1 cellular context compared by ENCODE assay signal in the genomic region with DNA sequence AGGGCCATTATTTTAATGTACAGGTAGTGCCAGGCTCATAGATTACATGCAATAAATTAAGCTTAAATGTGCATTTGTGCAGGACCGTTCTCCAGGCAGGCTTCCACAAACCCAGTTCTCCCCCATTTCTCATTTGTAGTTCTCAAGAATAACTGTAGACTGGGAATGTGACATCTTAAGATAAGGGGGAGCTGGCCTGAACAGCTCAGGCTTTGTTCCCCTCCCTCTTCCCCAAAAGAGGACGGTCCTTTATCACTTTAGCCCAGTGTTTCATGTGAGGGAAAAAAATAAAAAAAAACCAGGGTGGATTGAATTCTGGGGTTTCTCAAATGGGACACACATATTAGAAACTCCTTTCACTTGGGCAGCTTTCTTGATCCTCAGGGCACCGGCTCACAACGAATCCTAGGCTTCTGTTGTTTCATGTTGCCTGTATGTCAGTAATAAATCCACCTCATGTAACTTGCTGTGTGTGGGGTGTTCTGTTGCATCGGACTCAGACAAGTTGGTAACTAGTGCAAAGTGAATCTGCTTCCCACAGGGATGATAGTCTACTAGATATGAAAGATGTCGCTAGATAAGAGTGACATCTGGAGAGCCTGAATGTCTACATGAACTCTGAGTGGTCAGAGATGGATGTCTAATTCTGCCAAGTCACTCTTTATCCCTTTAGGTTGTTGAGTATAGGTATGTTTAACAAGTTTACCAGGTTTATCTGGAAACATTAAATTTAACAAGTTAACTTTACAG.
TF ChIP-seq lines count a peak whose summit lies in the region.

No MANE protein-coding gene starts in this region.

TF ChIP-seq in K562, 482 proteins besides CTCF, POLR2A, EP300 and RAD21 (continued from another document):
- TF ChIP-seq, protein P1, sequence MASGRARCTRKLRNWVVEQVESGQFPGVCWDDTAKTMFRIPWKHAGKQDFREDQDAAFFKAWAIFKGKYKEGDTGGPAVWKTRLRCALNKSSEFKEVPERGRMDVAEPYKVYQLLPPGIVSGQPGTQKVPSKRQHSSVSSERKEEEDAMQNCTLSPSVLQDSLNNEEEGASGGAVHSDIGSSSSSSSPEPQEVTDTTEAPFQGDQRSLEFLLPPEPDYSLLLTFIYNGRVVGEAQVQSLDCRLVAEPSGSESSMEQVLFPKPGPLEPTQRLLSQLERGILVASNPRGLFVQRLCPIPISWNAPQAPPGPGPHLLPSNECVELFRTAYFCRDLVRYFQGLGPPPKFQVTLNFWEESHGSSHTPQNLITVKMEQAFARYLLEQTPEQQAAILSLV (tag; IDR thresholded peaks at IDR 0.05), result no peak
- TF ChIP-seq, protein P2, sequence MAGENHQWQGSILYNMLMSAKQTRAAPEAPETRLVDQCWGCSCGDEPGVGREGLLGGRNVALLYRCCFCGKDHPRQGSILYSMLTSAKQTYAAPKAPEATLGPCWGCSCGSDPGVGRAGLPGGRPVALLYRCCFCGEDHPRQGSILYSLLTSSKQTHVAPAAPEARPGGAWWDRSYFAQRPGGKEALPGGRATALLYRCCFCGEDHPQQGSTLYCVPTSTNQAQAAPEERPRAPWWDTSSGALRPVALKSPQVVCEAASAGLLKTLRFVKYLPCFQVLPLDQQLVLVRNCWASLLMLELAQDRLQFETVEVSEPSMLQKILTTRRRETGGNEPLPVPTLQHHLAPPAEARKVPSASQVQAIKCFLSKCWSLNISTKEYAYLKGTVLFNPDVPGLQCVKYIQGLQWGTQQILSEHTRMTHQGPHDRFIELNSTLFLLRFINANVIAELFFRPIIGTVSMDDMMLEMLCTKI (IDR thresholded peaks at IDR 0.05; ENCODE audit: partially characterized antibody), result no peak
- TF ChIP-seq PHF21A (IDR thresholded peaks at IDR 0.05; ENCODE audit: borderline replicate concordance, low read depth), result no peak
- no peak for TF ChIP-seq PHTF2 (CRISPR knock-in tag; IDR thresholded peaks at IDR 0.05)
- TF ChIP-seq SRSF7 (optimal IDR thresholded peaks at IDR 0.05; ENCODE audit: low read depth, low read length), result no peak
- no peak for TF ChIP-seq EZH2 (IDR thresholded peaks at IDR 0.05; ENCODE audit: borderline replicate concordance, low read depth, low read length)
- no peak for TF ChIP-seq NFXL1 (CRISPR knock-in tag; IDR thresholded peaks at IDR 0.05)
- TF ChIP-seq FOSL1 (tag; conservative IDR thresholded peaks at IDR 0.05), result no peak
- no peak for TF ChIP-seq PTTG1 (tag; IDR thresholded peaks at IDR 0.05; ENCODE audit: low read depth)
- TF ChIP-seq, protein P3, sequence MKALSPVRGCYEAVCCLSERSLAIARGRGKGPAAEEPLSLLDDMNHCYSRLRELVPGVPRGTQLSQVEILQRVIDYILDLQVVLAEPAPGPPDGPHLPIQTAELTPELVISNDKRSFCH (CRISPR knock-in tag; IDR thresholded peaks at IDR 0.05), result no peak
- TF ChIP-seq, protein P3 (tag; IDR thresholded peaks at IDR 0.05), result no peak
- TF ChIP-seq ZSCAN32 (CRISPR knock-in tag; IDR thresholded peaks at IDR 0.05), result no peak
- peak; percentile 46 for TF ChIP-seq NCOR1 (IDR thresholded peaks at IDR 0.05)
- no peak for TF ChIP-seq KDM1A (IDR thresholded peaks at IDR 0.05)
- no peak for TF ChIP-seq NR1H2 (CRISPR knock-in tag; IDR thresholded peaks at IDR 0.05)
- TF ChIP-seq BRD9 (IDR thresholded peaks at IDR 0.05; ENCODE audit: low read depth, partially characterized antibody), result no peak
- TF ChIP-seq, protein P4, sequence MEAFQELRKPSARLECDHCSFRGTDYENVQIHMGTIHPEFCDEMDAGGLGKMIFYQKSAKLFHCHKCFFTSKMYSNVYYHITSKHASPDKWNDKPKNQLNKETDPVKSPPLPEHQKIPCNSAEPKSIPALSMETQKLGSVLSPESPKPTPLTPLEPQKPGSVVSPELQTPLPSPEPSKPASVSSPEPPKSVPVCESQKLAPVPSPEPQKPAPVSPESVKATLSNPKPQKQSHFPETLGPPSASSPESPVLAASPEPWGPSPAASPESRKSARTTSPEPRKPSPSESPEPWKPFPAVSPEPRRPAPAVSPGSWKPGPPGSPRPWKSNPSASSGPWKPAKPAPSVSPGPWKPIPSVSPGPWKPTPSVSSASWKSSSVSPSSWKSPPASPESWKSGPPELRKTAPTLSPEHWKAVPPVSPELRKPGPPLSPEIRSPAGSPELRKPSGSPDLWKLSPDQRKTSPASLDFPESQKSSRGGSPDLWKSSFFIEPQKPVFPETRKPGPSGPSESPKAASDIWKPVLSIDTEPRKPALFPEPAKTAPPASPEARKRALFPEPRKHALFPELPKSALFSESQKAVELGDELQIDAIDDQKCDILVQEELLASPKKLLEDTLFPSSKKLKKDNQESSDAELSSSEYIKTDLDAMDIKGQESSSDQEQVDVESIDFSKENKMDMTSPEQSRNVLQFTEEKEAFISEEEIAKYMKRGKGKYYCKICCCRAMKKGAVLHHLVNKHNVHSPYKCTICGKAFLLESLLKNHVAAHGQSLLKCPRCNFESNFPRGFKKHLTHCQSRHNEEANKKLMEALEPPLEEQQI (IDR thresholded peaks at IDR 0.05), result peak; percentile 50
- no peak for TF ChIP-seq ZNF77 (CRISPR knock-in tag; IDR thresholded peaks at IDR 0.05)
- 0 out of 2 replicates have a peak, but pooled peaks have one; percentile 26 for TF ChIP-seq SMARCA4 (IDR thresholded peaks at IDR 0.05)
- TF ChIP-seq COPS2 (conservative IDR thresholded peaks at IDR 0.05), result no peak
- no peak for TF ChIP-seq HNRNPH1 (optimal IDR thresholded peaks at IDR 0.05; ENCODE audit: low read depth, low read length)
- no peak for TF ChIP-seq ELF4 (CRISPR knock-in tag; IDR thresholded peaks at IDR 0.05)
- peak; percentile 75 for TF ChIP-seq CBFA2T3 (IDR thresholded peaks at IDR 0.05)
- TF ChIP-seq ZNF707 (CRISPR knock-in tag; conservative IDR thresholded peaks at IDR 0.05), result no peak
- no peak for TF ChIP-seq ZNF695 (CRISPR knock-in tag; IDR thresholded peaks at IDR 0.05)
- TF ChIP-seq ZNF75A (CRISPR knock-in tag; IDR thresholded peaks at IDR 0.05), result no peak
- peak; percentile 40 for TF ChIP-seq CBFA2T2 (conservative IDR thresholded peaks at IDR 0.05)
- no peak for TF ChIP-seq HIVEP1 (CRISPR knock-in tag; IDR thresholded peaks at IDR 0.05)
- peak; percentile 37 for TF ChIP-seq MEIS2 (IDR thresholded peaks at IDR 0.05; ENCODE audit: partially characterized antibody)
- no peak for TF ChIP-seq ZNF133 (CRISPR knock-in tag; IDR thresholded peaks at IDR 0.05)
- peak; percentile 61; the same call in 1 of the 2 replicates for TF ChIP-seq ARID1B (IDR thresholded peaks at IDR 0.05)
- TF ChIP-seq, protein P5, sequence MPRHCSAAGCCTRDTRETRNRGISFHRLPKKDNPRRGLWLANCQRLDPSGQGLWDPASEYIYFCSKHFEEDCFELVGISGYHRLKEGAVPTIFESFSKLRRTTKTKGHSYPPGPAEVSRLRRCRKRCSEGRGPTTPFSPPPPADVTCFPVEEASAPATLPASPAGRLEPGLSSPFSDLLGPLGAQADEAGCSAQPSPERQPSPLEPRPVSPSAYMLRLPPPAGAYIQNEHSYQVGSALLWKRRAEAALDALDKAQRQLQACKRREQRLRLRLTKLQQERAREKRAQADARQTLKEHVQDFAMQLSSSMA (CRISPR knock-in tag; IDR thresholded peaks at IDR 0.05), result no peak
- TF ChIP-seq ATF7 (IDR thresholded peaks at IDR 0.05), result peak; percentile 56; the same call in 1 of the 2 replicates
- no peak for TF ChIP-seq NEUROD1 (IDR thresholded peaks at IDR 0.05; ENCODE audit: borderline replicate concordance, low read depth, low read length, partially characterized antibody)
- TF ChIP-seq DDX20 (tag; IDR thresholded peaks at IDR 0.05; ENCODE audit: low read depth), result no peak
- TF ChIP-seq BCL6 (CRISPR knock-in tag; IDR thresholded peaks at IDR 0.05), result no peak
- TF ChIP-seq TSC22D4 (tag; IDR thresholded peaks at IDR 0.05), result no peak
- TF ChIP-seq ZNF184 (CRISPR knock-in tag; IDR thresholded peaks at IDR 0.05), result no peak
